9 cellular contexts compared by ENCODE assay signal in genomic region chr18:67417864-67418523, GRCh38.
DNase-seq lines count a peak whose midpoint lies in the region; ATAC-seq and TF ChIP-seq lines count a peak whose summit lies in the region.
"Had no signal": no experiment of that assay in that cellular context is flagged by ENCODE, and none has a peak within 500 bp of the region (broad histone marks: within the 10 kb centered on the region; RNA-seq: fewer than 3 reads in every experiment).

No MANE protein-coding gene starts in this region.

- H3K79me2 ChIP-seq in parathyroid adenoma, result no peaks in the 10 kb centered on the region

- H3K27me3 ChIP-seq in BLaER1 treated with 17β-estradiol and CSF1 and Interleukin-3, amounts not matched to agents 10 nM and 100 nM, result no peaks in the 10 kb centered on the region
- H3K27me3 ChIP-seq in duodenal mucosa (ENCODE audit: control insufficient read depth in 1 of 2, insufficient read depth in 2 of 2, low read length in 2 of 2), result no peaks in the 10 kb centered on the region
- H3K27me3 ChIP-seq in parathyroid adenoma (ENCODE audit: control insufficient read depth, insufficient read depth, low read length), result no peaks in the 10 kb centered on the region
- no peaks in the 10 kb centered on the region for H3K27me3 ChIP-seq in gastroesophageal sphincter

- no peak for TF ChIP-seq POLR2A in gastroesophageal sphincter (IDR thresholded peaks at IDR 0.05)

- H3K9me3 ChIP-seq in BLaER1 treated with 17β-estradiol and CSF1 and Interleukin-3, amounts not matched to agents 10 nM and 100 nM (replicated peaks in 1 of 11), result no peaks in the 10 kb centered on the region
- H3K9me3 ChIP-seq in duodenal mucosa (ENCODE audit: control insufficient read depth in 1 of 2, low read length in 2 of 2), result no peaks in the 10 kb centered on the region
- no peaks in the 10 kb centered on the region for H3K9me3 ChIP-seq in parathyroid adenoma (ENCODE audit: control insufficient read depth, low read length)
- no peaks in the 10 kb centered on the region for H3K9me3 ChIP-seq in gastroesophageal sphincter

- TF ChIP-seq CTCF in RWPE1 (conservative IDR thresholded peaks at IDR 0.05; ENCODE audit: low read depth), result no peak
- TF ChIP-seq CTCF in parathyroid adenoma (IDR thresholded peaks at IDR 0.05), result no peak
- no peak for TF ChIP-seq CTCF in gastroesophageal sphincter (IDR thresholded peaks at IDR 0.05)

- WGBS in gastroesophageal sphincter (ENCODE audit: low coverage in 1 of 2), 2 donors, result 10 to 49% methylated on average over 2 to 3 of the region's 6 CpGs

- peak; percentile 5 for DNase-seq in RWPE1 (ENCODE audit: low spot score)
- DNase-seq in ureter (ENCODE audit: low spot score), result no peak

- H3K27ac ChIP-seq in BLaER1 treated with 17β-estradiol and CSF1 and Interleukin-3, amounts not matched to agents 10 nM and 100 nM, result peak overlapping the region in 10 of 11 experiments; percentile 6 to 65 (median 40); a peak in 15 of 22 replicates
- H3K27ac ChIP-seq in RWPE1, result no peak overlapping the region
- H3K27ac ChIP-seq in duodenal mucosa (ENCODE audit: low read depth, low read length), result no peak overlapping the region
- no peak overlapping the region for H3K27ac ChIP-seq in parathyroid adenoma
- H3K27ac ChIP-seq in gastroesophageal sphincter, result peak overlapping the region in 1 of 4 donors; percentile 18
- H3K27ac ChIP-seq: HL-60 had no signal

- POLR2A ChIA-PET in RWPE1 (lab: Yijun Ruan, JAX; ENCODE audit: low non-redundant PET), result no interaction called here

- H3K4me2 ChIP-seq in BLaER1 treated with 17β-estradiol and CSF1 and Interleukin-3, amounts not matched to agents 10 nM and 100 nM, result peak overlapping the region; percentile 26 to 71 (median 55); a peak in 21 of 22 replicates
- peak overlapping the region; percentile 30 for H3K4me2 ChIP-seq in parathyroid adenoma (ENCODE audit: low read length)

- H2AFZ ChIP-seq in parathyroid adenoma, result no peak overlapping the region

- H3K4me1 ChIP-seq in BLaER1 treated with 17β-estradiol and CSF1 and Interleukin-3, amounts not matched to agents 10 nM and 100 nM, result peaks cover 0 to 8% (median 6%) of the 10 kb centered on the region in 10 experiments; a peak in 13 of 20 replicates
- H3K4me1 ChIP-seq in duodenal mucosa (ENCODE audit: control insufficient read depth in 1 of 2, insufficient read depth in 2 of 2, low read length in 2 of 2), result no peaks in the 10 kb centered on the region
- no peaks in the 10 kb centered on the region for H3K4me1 ChIP-seq in parathyroid adenoma
- no peaks in the 10 kb centered on the region for H3K4me1 ChIP-seq in gastroesophageal sphincter

- H3K9ac ChIP-seq in BLaER1 treated with 17β-estradiol and CSF1 and Interleukin-3, amounts not matched to agents 10 nM and 100 nM, result peak overlapping the region in 5 of 11 experiments; percentile 1 to 45 (median 36); a peak in 6 of 22 replicates
- H3K9ac ChIP-seq in duodenal mucosa (ENCODE audit: low read depth in 1 of 2, low read length in 2 of 2) (no peak overlapping the region), parathyroid adenoma (no peak overlapping the region)

- no peaks in the 10 kb centered on the region for H4K20me1 ChIP-seq in BLaER1 treated with 17β-estradiol and CSF1 and Interleukin-3, amounts not matched to agents 10 nM and 100 nM

- peak overlapping the region in 3 of 10 experiments; percentile 15 to 38 (median 29); a peak in 6 of 20 replicates for H3K4me3 ChIP-seq in BLaER1 treated with 17β-estradiol and CSF1 and Interleukin-3, amounts not matched to agents 10 nM and 100 nM
- H3K4me3 ChIP-seq in duodenal mucosa (ENCODE audit: low read depth in 1 of 2, low read length in 2 of 2) (peak overlapping the region; percentile 24 to 26), parathyroid adenoma (ENCODE audit: low read depth, low read length) (no peak overlapping the region), gastroesophageal sphincter (peak overlapping the region in 1 of 2 donors; percentile 15)

- H3K36me3 ChIP-seq in BLaER1 treated with 17β-estradiol and CSF1 and Interleukin-3, amounts not matched to agents 10 nM and 100 nM, result no peaks in the 10 kb centered on the region
- no peaks in the 10 kb centered on the region for H3K36me3 ChIP-seq in duodenal mucosa (ENCODE audit: control insufficient read depth in 1 of 2, insufficient read depth in 2 of 2, low read length in 2 of 2)
- H3K36me3 ChIP-seq in parathyroid adenoma (ENCODE audit: control insufficient read depth, insufficient read depth, low read length), result no peaks in the 10 kb centered on the region
- H3K36me3 ChIP-seq in gastroesophageal sphincter, result no peaks in the 10 kb centered on the region

- CTCF ChIA-PET in RWPE1 (lab: Yijun Ruan, JAX), result no interaction called here

- no peak for TF ChIP-seq EP300 in gastroesophageal sphincter (IDR thresholded peaks at IDR 0.05)

- ATAC-seq in GM19035 (IDR thresholded peaks at IDR 0.05; ENCODE audit: unreplicated experiment), result peak; percentile 92
- peak; percentile 92 for ATAC-seq in HG03354 (IDR thresholded peaks at IDR 0.05; ENCODE audit: poor library complexity, severe bottlenecking, unreplicated experiment)
- ATAC-seq in gastroesophageal sphincter, result no peak

Comparison
In these comparisons a context has a peak if more than half of its experiments do, and no peak if none do; other contexts are left out.
1. H3K27ac ChIP-seq: peak in BLaER1 treated with 17β-estradiol and CSF1 and Interleukin-3, amounts not matched to agents 10 nM and 100 nM (10 of 11); none in RWPE1 (single experiment), duodenal mucosa (single experiment) and parathyroid adenoma (single experiment).